Comparison of ENCODE assay signal across 8 cellular contexts in genomic region chr18:54222922-54223567, GRCh38. TPM values are rescaled to one million over a fixed set of nuclear protein-coding genes. Genes with fewer than 3 reads are reported as not detected.
A peak's percentile ranks its signal among the peaks of the same experiment; 100 is the strongest.
DNase-seq lines count a peak whose midpoint lies in the region; ATAC-seq, FAIRE-seq and TF ChIP-seq lines count a peak whose summit lies in the region.

No MANE protein-coding gene starts in this region.

- CTCF ChIA-PET in endothelial cell of umbilical vein (lab: Charles Lee), result interaction anchor here (0.6 to 3.2 kb wide), 23 partner anchors 10 to 171 kb away, joined by 3 to 59 read pairs (median 4); partner anchors contain the start of genes C18orf54, POLI and STARD6

- DNase-seq in GM06990 (ENCODE audit: extremely low read depth, insufficient read length), result peak; percentile 60
- no peak for DNase-seq in endothelial cell of umbilical vein (ENCODE audit: low read depth, low spot score)
- DNase-seq in progenitor cell of endocrine pancreas (ENCODE audit: low spot score, unreplicated experiment), result no peak
- no peak for DNase-seq in NCI-H1930 (lab: John Stamatoyannopoulos, UW)
- DNase-seq in Ammon's horn (ENCODE audit: low spot score), result no peak

- ATAC-seq in GM21367 (IDR thresholded peaks at IDR 0.05; ENCODE audit: unreplicated experiment), result peak; percentile 31
- ATAC-seq in HG03571 (IDR thresholded peaks at IDR 0.05; ENCODE audit: unreplicated experiment), result peak; percentile 37
- ATAC-seq in activated CD4-positive, CD25-positive, alpha-beta regulatory T cell treated with anti-CD3 and anti-CD28 coated beads, Interleukin-2, amount 50 U/mL, for 24 hours, result peak; percentile 44 to 54

- H3K36me3 Mint-ChIP-seq in progenitor cell of endocrine pancreas (ENCODE audit: insufficient read depth), result no peaks in the 10 kb centered on the region

- peak overlapping the region; percentile 58 for H3K27ac ChIP-seq in endothelial cell of umbilical vein (ENCODE audit: insufficient read depth, low read depth, low read length)

- FAIRE-seq in endothelial cell of umbilical vein (lab: Jason Lieb, UNC), result no peak

- H3K27ac Mint-ChIP-seq in progenitor cell of endocrine pancreas, result peak overlapping the region; percentile 82

- H3K79me2 ChIP-seq in endothelial cell of umbilical vein (ENCODE audit: control insufficient read depth, insufficient read depth, low read length), result peaks cover 61% of the 10 kb centered on the region

- peak overlapping the region; percentile 60 for H3K9ac ChIP-seq in endothelial cell of umbilical vein (replicated peaks; ENCODE audit: extremely low read depth, insufficient read depth, low read length)

- no peak for TF ChIP-seq POLR2A in endothelial cell of umbilical vein (IDR thresholded peaks at IDR 0.05; ENCODE audit: low read depth, low read length)

- H3K4me3 ChIP-seq in GM06990 (replicated peaks; ENCODE audit: low read depth, low read length) (peak overlapping the region; percentile 87), endothelial cell of umbilical vein (replicated peaks in 1 of 3; ENCODE audit: insufficient read depth in 1 of 3, low read depth in 1 of 3, low read length in 3 of 3) (peak overlapping the region; percentile 63 to 79 (median 73))

- TF ChIP-seq CTCF in GM06990 (IDR thresholded peaks at IDR 0.05; ENCODE audit: insufficient read depth, low read length, poor library complexity, severe bottlenecking) (peak; percentile 46), endothelial cell of umbilical vein (IDR thresholded peaks at IDR 0.05; ENCODE audit: extremely low read depth in 1 of 2, insufficient read depth in 1 of 2, low read depth in 1 of 2, low read length in 2 of 2) (peak in 1 of 2 donors; percentile 18), progenitor cell of endocrine pancreas (IDR thresholded peaks at IDR 0.05; ENCODE audit: unreplicated experiment) (no peak)

- H3K27me3 Mint-ChIP-seq in progenitor cell of endocrine pancreas, result no peaks in the 10 kb centered on the region

- dilution Hi-C loops in endothelial cell of umbilical vein (cut with MboI; ENCODE audit: extremely low pct_ligation_motif_present, low sequenced_read_pairs), result no loop called here

- peaks cover 10% of the 10 kb centered on the region for H4K20me1 ChIP-seq in endothelial cell of umbilical vein (replicated peaks; ENCODE audit: control insufficient read depth, extremely low read depth, insufficient read depth, low read length)

- peak overlapping the region; percentile 92 for H3K4me3 Mint-ChIP-seq in progenitor cell of endocrine pancreas (ENCODE audit: low read depth)

- H3K36me3 ChIP-seq in GM06990 (ENCODE audit: control insufficient read depth, insufficient read depth, low read length), result no peaks in the 10 kb centered on the region; the same call in 1 of the 2 replicates
- no peaks in the 10 kb centered on the region for H3K36me3 ChIP-seq in endothelial cell of umbilical vein (ENCODE audit: control insufficient read depth in 2 of 2, extremely low read depth in 1 of 2, insufficient read depth in 2 of 2, low read length in 2 of 2)

- H3K4me2 ChIP-seq in endothelial cell of umbilical vein (ENCODE audit: insufficient read depth, low read length), result peak overlapping the region; percentile 92

- H3K27me3 ChIP-seq in GM06990 (replicated peaks; ENCODE audit: control insufficient read depth, insufficient read depth, low read length), result no peaks in the 10 kb centered on the region
- H3K27me3 ChIP-seq in endothelial cell of umbilical vein (ENCODE audit: control insufficient read depth in 2 of 2, insufficient read depth in 2 of 2, low read length in 2 of 2), result no peaks in the 10 kb centered on the region

- no peaks in the 10 kb centered on the region for H3K9me3 Mint-ChIP-seq in progenitor cell of endocrine pancreas (ENCODE audit: low read depth)

- POLR2A ChIA-PET in endothelial cell of umbilical vein (lab: Charles Lee), result interaction anchor here (1.0 to 1.2 kb wide), 2 partner anchors 47 to 49 kb away, joined by 3 to 5 read pairs; no protein-coding TSS in a partner anchor

- TSS peak; percentile 33 for BruUV-seq in endothelial cell of umbilical vein (replicated peaks; lab: Mats Ljungman, UMichigan)

- peaks cover 23% of the 10 kb centered on the region for H3K4me1 ChIP-seq in endothelial cell of umbilical vein (ENCODE audit: control insufficient read depth, extremely low read depth, insufficient read depth, low read length)

- no peaks in the 10 kb centered on the region for H3K9me3 ChIP-seq in endothelial cell of umbilical vein (replicated peaks; ENCODE audit: control insufficient read depth, insufficient read depth, low read length)

- intact Hi-C loops in endothelial cell of umbilical vein (cut with micrococcal nuclease), result loop anchor here (2.0 kb wide), 1 partner anchor 166 kb away; no protein-coding TSS in a partner anchor

- no peak overlapping the region for H2AFZ ChIP-seq in endothelial cell of umbilical vein (ENCODE audit: low read depth, low read length)

- H3K4me1 Mint-ChIP-seq in progenitor cell of endocrine pancreas (ENCODE audit: low read depth), result peaks cover 28% of the 10 kb centered on the region

- no peaks in the 10 kb centered on the region for H3K9me1 ChIP-seq in endothelial cell of umbilical vein (replicated peaks; ENCODE audit: control insufficient read depth, extremely low read depth, insufficient read depth, low read length)

TF ChIP-seq in endothelial cell of umbilical vein, 7 proteins besides CTCF, POLR2A, EP300 and RAD21:
- TF ChIP-seq MYC (IDR thresholded peaks at IDR 0.05; ENCODE audit: low read depth, low read length) (no peak), EZH2 (IDR thresholded peaks at IDR 0.05; ENCODE audit: borderline replicate concordance, low read depth, low read length, severe bottlenecking) (no peak), GATA2 (IDR thresholded peaks at IDR 0.05; ENCODE audit: insufficient read depth, insufficient read length, low read depth, low read length) (no peak), POLR2AphosphoS5 (IDR thresholded peaks at IDR 0.05; ENCODE audit: insufficient read depth, low read depth, low read length) (no peak), JUN (IDR thresholded peaks at IDR 0.05; ENCODE audit: borderline replicate concordance, insufficient read depth, insufficient read length, low read depth) (no peak), FOS (IDR thresholded peaks at IDR 0.05; ENCODE audit: borderline replicate concordance, insufficient read depth, low read length) (no peak), MAX (IDR thresholded peaks at IDR 0.05; ENCODE audit: insufficient read depth, insufficient read length) (no peak)

RNA-seq across cellular contexts. Expression of gene MBD2, which starts 1.4 kb away (rescaled TPM):
- total RNA-seq in endothelial cell of umbilical vein (105 and 110 TPM in 2 replicates), progenitor cell of endocrine pancreas (38.6 and 40.4 TPM in 2 replicates)
- 38.4 and 86.8 TPM in 2 replicates for polyA plus RNA-seq in endothelial cell of umbilical vein
- polyA plus RNA-seq in endothelial cell of umbilical vein (2011; cell fraction: cytosol; rRNA removed), result 35.0 and 38.1 TPM in 2 replicates
- 37.2 and 40.5 TPM in 2 replicates for polyA plus RNA-seq in endothelial cell of umbilical vein (2011; cell fraction: nucleus; rRNA removed)
- polyA plus RNA-seq in endothelial cell of umbilical vein (2012), result 33.8 and 39.3 TPM in 2 replicates
- 35.4 and 38.3 TPM in 2 replicates for polyA minus RNA-seq in endothelial cell of umbilical vein
- 54.4 TPM for polyA minus RNA-seq in endothelial cell of umbilical vein (2011; cell fraction: cytosol; rRNA and poly(A)+ RNA removed)
- polyA minus RNA-seq in endothelial cell of umbilical vein (2011; cell fraction: nucleus; rRNA and poly(A)+ RNA removed), result 27.7 and 39.6 TPM in 2 replicates

RNA-seq across cellular contexts. Expression of gene POLI, which starts 46.3 kb away (rescaled TPM):
- total RNA-seq in endothelial cell of umbilical vein (16.8 and 19.6 TPM in 2 replicates), progenitor cell of endocrine pancreas (59.6 and 65.3 TPM in 2 replicates)
- polyA plus RNA-seq in endothelial cell of umbilical vein, result 10.4 and 10.9 TPM in 2 replicates
- polyA plus RNA-seq in endothelial cell of umbilical vein (2011; cell fraction: cytosol; rRNA removed), result 6.0 and 8.5 TPM in 2 replicates
- 64.1 and 79.0 TPM in 2 replicates for polyA plus RNA-seq in endothelial cell of umbilical vein (2011; cell fraction: nucleus; rRNA removed)
- 13.1 and 15.1 TPM in 2 replicates for polyA plus RNA-seq in endothelial cell of umbilical vein (2012)
- polyA minus RNA-seq in endothelial cell of umbilical vein, result 13.5 and 16.3 TPM in 2 replicates
- polyA minus RNA-seq in endothelial cell of umbilical vein (2011; cell fraction: cytosol; rRNA and poly(A)+ RNA removed), result 2.8 TPM
- polyA minus RNA-seq in endothelial cell of umbilical vein (2011; cell fraction: nucleus; rRNA and poly(A)+ RNA removed), result 22.8 and 32.6 TPM in 2 replicates
